ENCODE assay signal across 8 cellular contexts in genomic region chr4:168917150-168917779, GRCh38.
DNase-seq lines count a peak whose midpoint lies in the region; ATAC-seq and TF ChIP-seq lines count a peak whose summit lies in the region.

No MANE protein-coding gene starts in this region.

- TF ChIP-seq CTCF in RWPE1 (conservative IDR thresholded peaks at IDR 0.05; ENCODE audit: low read depth) (peak; percentile 66), foreskin fibroblast (IDR thresholded peaks at IDR 0.05; ENCODE audit: low read depth, low read length) (peak; percentile 44), spleen (IDR thresholded peaks at IDR 0.05 in 8 of 11, conservative IDR thresholded peaks at IDR 0.05 in 3 of 11) (peak in 8 of 11 experiments; percentile 9 to 66 (median 54))

- peak; percentile 46 for DNase-seq in DMS114 treated with DMSO at 0.1 percent for 48 hours (lab: John Stamatoyannopoulos, UW; ENCODE audit: unreplicated experiment)
- DNase-seq in RWPE1 (ENCODE audit: low spot score): peak; percentile 40
- peak; percentile 26 to 77 for DNase-seq in foreskin fibroblast
- DNase-seq in spleen: no peak
- DNase-seq in NCI-H226: no peak

- H3K4me3 ChIP-seq in foreskin fibroblast (ENCODE audit: low read depth in 1 of 2, low read length in 2 of 2): no peak overlapping the region
- no peak overlapping the region for H3K4me3 ChIP-seq in spleen

- H3K36me3 ChIP-seq in spleen: peaks cover 0 to 84% (median 2%) of the 10 kb centered on the region in 6 donors

- no peak for TF ChIP-seq POLR2A in spleen (IDR thresholded peaks at IDR 0.05)

- 64 to 82% (median 70%) methylated on average over 8 of the region's 8 CpGs for WGBS in spleen, 5 donors

- peak; percentile 56 for ATAC-seq in HG02870 (IDR thresholded peaks at IDR 0.05; ENCODE audit: unreplicated experiment)
- ATAC-seq in GM21723 (IDR thresholded peaks at IDR 0.05; ENCODE audit: unreplicated experiment): no peak
- no peak for ATAC-seq in HG02610 (IDR thresholded peaks at IDR 0.05; ENCODE audit: unreplicated experiment)

- POLR2A ChIA-PET in RWPE1 (lab: Yijun Ruan, JAX; ENCODE audit: low non-redundant PET): no interaction called here

- peaks cover 0 to 3% (median 0%) of the 10 kb centered on the region in 6 donors for H3K4me1 ChIP-seq in spleen

- no peaks in the 10 kb centered on the region for H3K27me3 ChIP-seq in spleen (replicated peaks in 1 of 7)

- no peaks in the 10 kb centered on the region for H3K9me3 ChIP-seq in spleen

- CTCF ChIA-PET in RWPE1 (lab: Yijun Ruan, JAX): interaction anchor here (0.6 to 1.2 kb wide), 3 partner anchors 189 to 465 kb away, joined by 3 to 5 read pairs (median 3); no protein-coding TSS in a partner anchor

- intact Hi-C loops in spleen (cut with DNase I; ENCODE audit: low total_unique reads): loop anchor here (10.0 kb wide), 1 partner anchor 202 kb away; no protein-coding TSS in a partner anchor

- H3K27ac ChIP-seq in RWPE1: peak overlapping the region; percentile 48
- peak overlapping the region in 3 of 8 donors; percentile 11 to 46 (median 26) for H3K27ac ChIP-seq in spleen

Comparison
In these comparisons a context has a peak if more than half of its experiments do, and no peak if none do; other contexts are left out.
1. DNase-seq: peak in DMS114 treated with DMSO at 0.1 percent for 48 hours (single experiment), RWPE1 (single experiment) and foreskin fibroblast (2 of 2); none in spleen (single experiment) and NCI-H226 (single experiment).
2. Peak in every context shown above with its lines, with median percentiles within 50 percentile points of each other: CTCF ChIP-seq.